ENCODE assay signal across 19 cellular contexts in genomic region chr3:37897763-37898162, GRCh38.
"Had no signal": no experiment of that assay in that cellular context is flagged by ENCODE, and none has a peak within 500 bp of the region (broad histone marks: within the 10 kb centered on the region; RNA-seq: fewer than 3 reads in every experiment).

No MANE protein-coding gene starts in this region.

- H3K27ac ChIP-seq: lower lobe of right lung, neural progenitor cell, pancreas, SJSA1 had no signal

- H3K36me3 ChIP-seq: lower lobe of right lung, neural progenitor cell, pancreas, SJSA1, spleen, upper lobe of right lung had no signal

- H3K9me3 ChIP-seq: lower lobe of right lung, pancreas, spleen, upper lobe of right lung had no signal

- H3K27me3 ChIP-seq: dorsolateral prefrontal cortex, neural progenitor cell, pancreas, SJSA1, upper lobe of right lung had no signal

- ATAC-seq: activated CD4-positive, CD25-positive, alpha-beta regulatory T cell treated with anti-CD3 and anti-CD28 coated beads, Interleukin-2, amount 50 U/mL, for 24 hours; lower lobe of right lung; pancreas; upper lobe of right lung had no signal

- H3K9ac ChIP-seq: neural progenitor cell had no signal

- DNase-seq: activated CD4-positive, alpha-beta T cell treated with anti-CD3 and anti-CD28 coated beads, Interleukin-2, amount 50 U/mL, for 1 hour; activated CD8-positive, alpha-beta memory T cell treated with anti-CD3 and anti-CD28 coated beads for 24 hours; activated naive CD4-positive, alpha-beta T cell treated with Interleukin-2 at 50 U/mL for 16 hours; anterior cingulate cortex; dorsolateral prefrontal cortex; kidney glomerular epithelial cell; lower lobe of right lung; midbrain; naive B cell; pancreas; retina; spleen; upper lobe of right lung had no signal

- H3K4me3 ChIP-seq: dorsolateral prefrontal cortex, lower lobe of right lung, neural progenitor cell, pancreas, SJSA1, spleen, upper lobe of right lung had no signal

- FAIRE-seq: bronchial epithelial cell, endometrium, pancreas, TTC549 had no signal
